10 cellular contexts compared by ENCODE assay signal in genomic region chr1:234771642-234772344, GRCh38.
DNase-seq lines count a peak whose midpoint lies in the region; ATAC-seq, FAIRE-seq and TF ChIP-seq lines count a peak whose summit lies in the region.
"Had no signal": no experiment of that assay in that cellular context is flagged by ENCODE, and none has a peak within 500 bp of the region (broad histone marks: within the 10 kb centered on the region; RNA-seq: fewer than 3 reads in every experiment).

No MANE protein-coding gene starts in this region.

- FAIRE-seq in H1 (lab: Jason Lieb, UNC) = no peak
- FAIRE-seq: G401.6 had no signal

- no peak for ATAC-seq in stimulated activated naive B cell treated with anti-CD40 and anti-IgM and Interleukin-4, amounts not matched to agents 10 μg/mL and 1 μg/mL and 100 μg/mL, for 72 hours (replicated peaks)

- H3K4ac ChIP-seq in H1 (replicated peaks; ENCODE audit: insufficient read length, low read depth, low read length) = no peak overlapping the region

- H3K9ac ChIP-seq in OCI-LY1 (ENCODE audit: low read length) = peak overlapping the region; percentile 56
- no peak overlapping the region for H3K9ac ChIP-seq in H1 (replicated peaks in 1 of 4; ENCODE audit: extremely low read depth in 1 of 4, low read depth in 3 of 4, low read length in 3 of 4)

- POLR2A ChIA-PET in H1 (lab: Charles Lee; ENCODE audit: partially characterized antibody) = interaction anchor here (0.7 kb wide), 1 partner anchor 333 kb away, joined by 3 read pairs; no protein-coding TSS in a partner anchor

- no peak overlapping the region for H3K56ac ChIP-seq in H1 (replicated peaks; ENCODE audit: insufficient read length, low read depth, low read length)

- peak overlapping the region; percentile 18 for H2BK120ac ChIP-seq in H1 (replicated peaks; ENCODE audit: low read depth, low read length)

- CTCF ChIA-PET in H1 (lab: Charles Lee; ENCODE audit: partially characterized antibody) = interaction anchor here (0.5 to 1.3 kb wide), 6 partner anchors 10 to 312 kb away, joined by 3 to 4 read pairs (median 4); no protein-coding TSS in a partner anchor

- no peak overlapping the region for H4K5ac ChIP-seq in H1 (ENCODE audit: insufficient read length, low read depth, low read length)

- peak overlapping the region; percentile 7 for H4K91ac ChIP-seq in H1 (replicated peaks; ENCODE audit: insufficient read length, low read length)

- H2BK5ac ChIP-seq in H1 (ENCODE audit: low read depth, low read length) = no peak overlapping the region

- H2AK5ac ChIP-seq in H1 (ENCODE audit: low read depth, low read length) = no peak overlapping the region

- no peaks in the 10 kb centered on the region for H3K23me2 ChIP-seq in H1 (ENCODE audit: low read depth, low read length)

- H3K4me3 Mint-ChIP-seq in stimulated activated naive B cell treated with anti-CD40 and anti-IgM and Interleukin-4, amounts not matched to agents 10 μg/mL and 1 μg/mL and 100 μg/mL, for 72 hours = peak overlapping the region; percentile 29 to 51

- H3K9me3 ChIP-seq in OCI-LY1 (ENCODE audit: low read length) (peaks cover 3% of the 10 kb centered on the region; the same call in 1 of the 2 replicates), H1 (ENCODE audit: insufficient read depth in 2 of 2, low read depth in 1 of 2, low read length in 1 of 2) (no peaks in the 10 kb centered on the region)
- H3K9me3 ChIP-seq: right lobe of liver had no signal

- H4K20me1 ChIP-seq in OCI-LY1 (ENCODE audit: insufficient read depth, low read length) = no peaks in the 10 kb centered on the region
- H4K20me1 ChIP-seq in H1 (replicated peaks in 1 of 2; ENCODE audit: control insufficient read depth in 1 of 2, insufficient read depth in 2 of 2, low read length in 2 of 2) = no peaks in the 10 kb centered on the region

- H3K4me1 Mint-ChIP-seq in stimulated activated naive B cell treated with anti-CD40 and anti-IgM and Interleukin-4, amounts not matched to agents 10 μg/mL and 1 μg/mL and 100 μg/mL, for 72 hours = peaks cover 49 to 70% of the 10 kb centered on the region in 2 donors

- H2BK20ac ChIP-seq in H1 (ENCODE audit: low read length) = no peak overlapping the region; the same call in 1 of the 2 replicates

- no peaks in the 10 kb centered on the region for H3K9me2 ChIP-seq in OCI-LY1 (ENCODE audit: low read depth, low read length)

- TF ChIP-seq POLR2A in H1 (IDR thresholded peaks at IDR 0.05; ENCODE audit: control extremely low read depth in 1 of 2, low read depth in 2 of 2, low read length in 2 of 2) = no peak

- peaks cover 0 to 1% of the 10 kb centered on the region in 2 donors for H3K9me3 Mint-ChIP-seq in stimulated activated naive B cell treated with anti-CD40 and anti-IgM and Interleukin-4, amounts not matched to agents 10 μg/mL and 1 μg/mL and 100 μg/mL, for 72 hours

- no peak for TF ChIP-seq RAD21 in H1 (IDR thresholded peaks at IDR 0.05 in 1 of 2, conservative IDR thresholded peaks at IDR 0.05 in 1 of 2; ENCODE audit: low read depth in 2 of 2, low read length in 2 of 2)

- no peaks in the 10 kb centered on the region for H3K27me3 Mint-ChIP-seq in stimulated activated naive B cell treated with anti-CD40 and anti-IgM and Interleukin-4, amounts not matched to agents 10 μg/mL and 1 μg/mL and 100 μg/mL, for 72 hours

- no peak overlapping the region for H2AFZ ChIP-seq in OCI-LY1 (ENCODE audit: low read length)
- peak overlapping the region; percentile 89 for H2AFZ ChIP-seq in H1 (ENCODE audit: low read length)

- H3K79me2 ChIP-seq in OCI-LY1 (ENCODE audit: insufficient read depth, low read length) (no peaks in the 10 kb centered on the region), H1 (ENCODE audit: control insufficient read depth in 1 of 2, insufficient read depth in 2 of 2, low read length in 2 of 2) (no peaks in the 10 kb centered on the region)

- peaks cover 3 to 4% of the 10 kb centered on the region in 2 donors for H3K36me3 Mint-ChIP-seq in stimulated activated naive B cell treated with anti-CD40 and anti-IgM and Interleukin-4, amounts not matched to agents 10 μg/mL and 1 μg/mL and 100 μg/mL, for 72 hours

- peaks cover 54% of the 10 kb centered on the region for H3K4me1 ChIP-seq in OCI-LY1 (ENCODE audit: insufficient read depth, low read length, severe bottlenecking)
- H3K4me1 ChIP-seq in H1 (replicated peaks in 1 of 4; ENCODE audit: control insufficient read depth in 3 of 4, insufficient read depth in 4 of 4, low read length in 3 of 4) = peaks cover 1 to 19% (median 12%) of the 10 kb centered on the region in 4 experiments; a peak in 5 of 7 replicates

- H2BK15ac ChIP-seq in H1 (ENCODE audit: low read length) = no peak overlapping the region

- no peak overlapping the region for H4K8ac ChIP-seq in H1 (ENCODE audit: extremely low read depth, insufficient read depth, low read length)

- no peak for TF ChIP-seq EP300 in H1 (IDR thresholded peaks at IDR 0.05; ENCODE audit: borderline replicate concordance in 1 of 2, low read depth in 2 of 2, low read length in 2 of 2)

- 82% methylated on average over 10 of the region's 10 CpGs; no CpG with 5 or more reads in 1 of the 2 experiments for WGBS in H1 (ENCODE audit: extremely low coverage in 1 of 2, insufficient coverage in 1 of 2, insufficient read length in 1 of 2, insufficient replicate concordance in 2 of 2, low coverage in 1 of 2, low lambda C conversion rate in 2 of 2, missing lambda C conversion rate in 1 of 2), 2 experiments

- H2BK12ac ChIP-seq in H1 (ENCODE audit: low read depth, low read length) = peak overlapping the region; percentile 64

- DNase-seq in activated CD8-positive, alpha-beta memory T cell treated with anti-CD3 and anti-CD28 coated beads for 24 hours = peak; percentile 62
- DNase-seq in activated CD8-positive, alpha-beta memory T cell treated with anti-CD3 and anti-CD28 coated beads, Interleukin-2, amount 50 U/mL, for 4 hours = no peak
- DNase-seq in H1 (ENCODE audit: low read depth in 1 of 2, low spot score in 2 of 2) (no peak), NCI-H226 (no peak), amniotic stem cell (lab: John Stamatoyannopoulos, UW) (no peak), GDM1 (lab: John Stamatoyannopoulos, UW) (no peak)
- no peak for DNase-seq in stimulated activated naive B cell treated with anti-CD40 and anti-IgM and Interleukin-4, amounts not matched to agents 10 μg/mL and 1 μg/mL and 100 μg/mL, for 72 hours

- H3K4me3 ChIP-seq in OCI-LY1 (ENCODE audit: low read depth, low read length, poor library complexity, severe bottlenecking) (peak overlapping the region; percentile 23), H1 (ENCODE audit: extremely low read depth in 1 of 4, insufficient read depth in 2 of 4, low read depth in 3 of 4, low read length in 4 of 4) (no peak overlapping the region)
- H3K4me3 ChIP-seq: right lobe of liver had no signal

- H3K4me2 ChIP-seq in OCI-LY1 (ENCODE audit: low read length) = peak overlapping the region; percentile 56
- 0 out of 4 replicates have a peak overlapping the region, but pooled peaks of 1 of the 2 experiments have one; percentile 6 for H3K4me2 ChIP-seq in H1 (ENCODE audit: insufficient read depth in 1 of 2, low read depth in 2 of 2, low read length in 2 of 2)

- H3K23ac ChIP-seq in H1 (ENCODE audit: insufficient read length) = no peak overlapping the region

- no peak overlapping the region for H3K14ac ChIP-seq in H1 (ENCODE audit: insufficient read length)

- no peaks in the 10 kb centered on the region for H3K27me3 ChIP-seq in OCI-LY1 (ENCODE audit: insufficient read depth, low read length)
- no peaks in the 10 kb centered on the region; a peak in 1 of 7 replicates for H3K27me3 ChIP-seq in H1 (replicated peaks in 1 of 4; ENCODE audit: control insufficient read depth in 3 of 4, extremely low read depth in 1 of 4, insufficient read depth in 3 of 4, low read length in 3 of 4)
- H3K27me3 ChIP-seq: right lobe of liver had no signal

- no peaks in the 10 kb centered on the region; the same call in 1 of the 2 replicates for H3K36me3 ChIP-seq in OCI-LY1 (ENCODE audit: insufficient read depth, low read length)
- no peaks in the 10 kb centered on the region for H3K36me3 ChIP-seq in H1 (ENCODE audit: control insufficient read depth in 2 of 4, insufficient read depth in 4 of 4, low read length in 3 of 4)
- H3K36me3 ChIP-seq: right lobe of liver had no signal

- H3K27ac ChIP-seq in OCI-LY1 (ENCODE audit: low read depth, low read length, poor library complexity, severe bottlenecking) (peak overlapping the region; percentile 93), H1 (ENCODE audit: low read depth, low read length) (no peak overlapping the region)

- peak overlapping the region; percentile 85 for H3K27ac Mint-ChIP-seq in stimulated activated naive B cell treated with anti-CD40 and anti-IgM and Interleukin-4, amounts not matched to agents 10 μg/mL and 1 μg/mL and 100 μg/mL, for 72 hours

- no peak overlapping the region; the same call in 1 of the 2 replicates for H3K18ac ChIP-seq in H1 (ENCODE audit: extremely low read depth, low read length)

- no peaks in the 10 kb centered on the region for H3F3A ChIP-seq in OCI-LY1 (ENCODE audit: insufficient read depth, low read length)

- TF ChIP-seq CTCF in OCI-LY1 (IDR thresholded peaks at IDR 0.05; ENCODE audit: low read length) = no peak
- TF ChIP-seq CTCF in H1 (IDR thresholded peaks at IDR 0.05; ENCODE audit: control extremely low read depth in 1 of 3, insufficient read depth in 1 of 3, low read depth in 1 of 3, low read length in 3 of 3) = no peak

- H3K79me1 ChIP-seq in H1 (ENCODE audit: low read depth, low read length) = no peaks in the 10 kb centered on the region

TF ChIP-seq in H1, 55 proteins besides CTCF, POLR2A, EP300 and RAD21:
- TF ChIP-seq NRF1 (IDR thresholded peaks at IDR 0.05; ENCODE audit: low read depth, low read length) (no peak), BACH1 (IDR thresholded peaks at IDR 0.05; ENCODE audit: low read length) (no peak), EGR1 (IDR thresholded peaks at IDR 0.05; ENCODE audit: borderline replicate concordance, low read depth, low read length) (no peak), BCL11A (IDR thresholded peaks at IDR 0.05; ENCODE audit: low read depth in 2 of 2, low read length in 2 of 2) (no peak), BRCA1 (IDR thresholded peaks at IDR 0.05; ENCODE audit: low read depth, low read length) (no peak), ATF3 (IDR thresholded peaks at IDR 0.05; ENCODE audit: insufficient read depth, low read depth, low read length) (no peak), POU5F1 (IDR thresholded peaks at IDR 0.05; ENCODE audit: low read depth, low read length) (no peak), YY1 (IDR thresholded peaks at IDR 0.05; ENCODE audit: low read depth, low read length) (no peak), TBP (IDR thresholded peaks at IDR 0.05; ENCODE audit: low read depth, low read length) (no peak), RFX5 (IDR thresholded peaks at IDR 0.05; ENCODE audit: borderline replicate concordance, low read depth, low read length) (no peak), JUND (IDR thresholded peaks at IDR 0.05; ENCODE audit: low read length) (no peak), TAF7 (optimal IDR thresholded peaks at IDR 0.05; ENCODE audit: borderline replicate concordance, low read depth, low read length) (no peak)
